Comparison of ENCODE assay signal across 13 cellular contexts in the genomic region with DNA sequence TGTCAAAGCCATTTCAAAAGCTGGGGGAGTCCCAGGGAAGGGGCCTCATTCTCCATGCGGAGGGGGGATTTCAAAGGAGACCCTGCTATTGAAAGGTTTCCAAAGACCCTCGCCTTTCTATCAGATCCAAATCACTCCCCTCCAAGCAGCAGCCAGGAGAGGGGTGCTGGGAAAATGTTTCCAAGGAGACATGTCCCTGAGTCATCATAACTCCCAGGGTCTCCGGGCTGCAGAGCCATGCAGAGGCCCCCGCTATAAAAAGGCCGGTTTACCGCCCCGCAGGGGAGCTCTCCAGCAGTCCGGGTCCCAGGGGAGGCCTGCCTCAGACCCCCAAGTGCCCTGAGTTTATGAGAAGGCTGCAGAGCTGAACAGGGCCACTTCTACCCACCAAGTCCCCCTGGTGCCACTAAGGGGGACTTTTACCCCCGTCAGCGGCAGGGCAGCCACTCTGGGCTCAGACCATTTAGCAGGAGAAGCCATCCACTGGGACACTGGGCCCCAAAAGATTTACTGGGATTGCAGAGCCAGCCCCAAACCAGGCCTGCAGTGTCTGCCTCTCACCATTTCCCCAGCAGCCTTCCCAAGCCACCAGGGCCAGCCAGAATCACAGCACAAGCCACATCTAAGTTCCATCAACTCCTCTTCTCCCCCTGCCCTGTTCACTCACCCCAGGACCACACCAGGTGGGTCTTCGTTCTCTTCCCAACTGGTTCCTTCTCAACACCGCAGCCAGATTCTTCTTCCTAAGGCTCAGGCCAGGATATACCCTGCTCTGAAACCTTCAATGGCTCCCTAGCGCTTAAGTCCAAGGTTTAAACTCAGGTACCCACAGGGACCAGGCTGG.
DNase-seq lines count a peak whose midpoint lies in the region; ATAC-seq, FAIRE-seq and TF ChIP-seq lines count a peak whose summit lies in the region.
"Had no signal": no experiment of that assay in that cellular context is flagged by ENCODE, and none has a peak within 500 bp of the region (broad histone marks: within the 10 kb centered on the region; RNA-seq: fewer than 3 reads in every experiment).

No MANE protein-coding gene starts in this region.

- TF ChIP-seq RAD21 in K562 (CRISPR knock-in tag; conservative IDR thresholded peaks at IDR 0.05 in 1 of 2, IDR thresholded peaks at IDR 0.05 in 1 of 2): no peak

- H3K4me1 ChIP-seq in HUES64 (ENCODE audit: insufficient read depth, low read length) (0 out of 2 replicates have a peak, but pooled peaks cover 11% of the 10 kb centered on the region), K562 (replicated peaks in 1 of 2; ENCODE audit: control insufficient read depth in 2 of 2, insufficient read depth in 2 of 2, low read length in 2 of 2) (peaks cover 24% of the 10 kb centered on the region in 2 experiments; a peak in 4 of 5 replicates), subcutaneous abdominal adipose tissue (ENCODE audit: control insufficient read depth in 5 of 5, insufficient read depth in 5 of 5, low read length in 5 of 5) (peaks cover 2 to 24% (median 17%) of the 10 kb centered on the region in 5 donors)

- H3K27me3 ChIP-seq in HUES64 (ENCODE audit: insufficient read depth, low read length): no peaks in the 10 kb centered on the region
- 0 out of 5 replicates have a peak, but pooled peaks cover 0 to 6% of the 10 kb centered on the region in 2 experiments for H3K27me3 ChIP-seq in K562 (ENCODE audit: control insufficient read depth in 2 of 2, insufficient read depth in 2 of 2, low read length in 2 of 2)
- H3K27me3 ChIP-seq in subcutaneous abdominal adipose tissue (ENCODE audit: control insufficient read depth in 5 of 5, insufficient read depth in 4 of 5, low read length in 5 of 5): no peaks in the 10 kb centered on the region

- H3K36me3 ChIP-seq in HUES64 (ENCODE audit: insufficient read depth, low read length): peaks cover 19% of the 10 kb centered on the region; the same call in 1 of the 2 replicates
- H3K36me3 ChIP-seq in K562 (ENCODE audit: control insufficient read depth, insufficient read depth, low read length): no peaks in the 10 kb centered on the region
- peaks cover 4 to 10% (median 6%) of the 10 kb centered on the region in 5 donors for H3K36me3 ChIP-seq in subcutaneous abdominal adipose tissue (ENCODE audit: control insufficient read depth in 5 of 5, insufficient read depth in 5 of 5, low read length in 5 of 5)

- intact Hi-C loops in K562 (cut with micrococcal nuclease): no loop called here

- no peak overlapping the region for H3K4me2 ChIP-seq in K562 (ENCODE audit: insufficient read depth, low read length)

- in situ Hi-C loops in K562 (cut with MboI): no loop called here

- peaks cover 6% of the 10 kb centered on the region for H3K9me1 ChIP-seq in K562 (ENCODE audit: control insufficient read depth, insufficient read depth, low read length)

- BruUV-seq in K562 (replicated peaks; lab: Mats Ljungman, UMichigan): no TSS peak

- no peak for TF ChIP-seq CTCF in K562 (IDR thresholded peaks at IDR 0.05 in 2 of 3, conservative IDR thresholded peaks at IDR 0.05 in 1 of 3; ENCODE audit: insufficient read depth in 2 of 3, low read depth in 1 of 3, low read length in 3 of 3)

- ATAC-seq in K562: no peak
- ATAC-seq in GM19328 (IDR thresholded peaks at IDR 0.05; ENCODE audit: unreplicated experiment): no peak
- ATAC-seq: stimulated activated naive CD8-positive, alpha-beta T cell treated with anti-CD3 and anti-CD28 coated beads, Interleukin-15, Interleukin-2, amounts not matched to agents 100 U/mL and 50 U/mL, for 24 hours had no signal

- TF ChIP-seq EP300 in K562 (IDR thresholded peaks at IDR 0.05; ENCODE audit: low read length): no peak

- POLR2A ChIA-PET in K562 (lab: Yijun Ruan, JAX): interaction anchor here (0.7 kb wide), 1 partner anchor 211 kb away, joined by 3 read pairs; no protein-coding TSS in a partner anchor

- H3K79me2 ChIP-seq in K562 (ENCODE audit: control insufficient read depth, insufficient read depth, low read length): no peaks in the 10 kb centered on the region

- peak overlapping the region; percentile 24; the same call in 1 of the 2 replicates for H3K27ac ChIP-seq in HUES64 (ENCODE audit: low read depth, low read length)
- no peak overlapping the region for H3K27ac ChIP-seq in K562 (ENCODE audit: extremely low read depth, low read depth, low read length)
- H3K27ac ChIP-seq in subcutaneous abdominal adipose tissue (ENCODE audit: low read depth, low read length): peak overlapping the region; percentile 41

- no peak for TF ChIP-seq POLR2A in K562 (conservative IDR thresholded peaks at IDR 0.05)

- WGBS in HUES64: 73% methylated on average over 12 of the region's 13 CpGs
- 62% methylated on average over 12 of the region's 13 CpGs for WGBS in K562 (ENCODE audit: insufficient coverage, low coverage, missing lambda C conversion rate)

- no peak overlapping the region for H3K9ac ChIP-seq in HUES64 (ENCODE audit: low read depth, low read length)
- peak overlapping the region in 1 of 2 experiments; percentile 36; a peak in 1 of 4 replicates for H3K9ac ChIP-seq in K562 (ENCODE audit: insufficient read depth in 1 of 2, low read depth in 2 of 2, low read length in 2 of 2)
- H3K9ac ChIP-seq in subcutaneous abdominal adipose tissue (ENCODE audit: low read length in 5 of 5): peak overlapping the region in 1 of 5 donors; percentile 2

- H4K20me1 ChIP-seq in K562 (replicated peaks; ENCODE audit: control insufficient read depth, insufficient read depth, low read length): no peaks in the 10 kb centered on the region

- H3K4me3 ChIP-seq in HUES64 (ENCODE audit: low read length) (no peak overlapping the region), K562 (no peak overlapping the region), subcutaneous abdominal adipose tissue (ENCODE audit: low read depth in 1 of 5, low read length in 5 of 5) (no peak overlapping the region)

- CTCF ChIA-PET in K562 (lab: Yijun Ruan, JAX; ENCODE audit: low intra/inter-chr PET ratio): no interaction called here

- peak overlapping the region; percentile 94; the same call in 1 of the 2 replicates for H2AFZ ChIP-seq in K562 (ENCODE audit: low read depth, low read length)

- FAIRE-seq in K562 (lab: Jason Lieb, UNC): no peak
- FAIRE-seq: H54, keratinocyte had no signal

- no peak for DNase-seq in K562 (ENCODE audit: extremely low read depth in 1 of 4, low spot score in 3 of 4)
- peak; percentile 85 for DNase-seq in mesenteric fat pad (ENCODE audit: low spot score)
- DNase-seq in DMS114 treated with DMSO at 0.1 percent for 48 hours (lab: John Stamatoyannopoulos, UW; ENCODE audit: unreplicated experiment): no peak
- DNase-seq in NCI-H1694 treated with DMSO at 0.1 percent for 48 hours (lab: John Stamatoyannopoulos, UW): no peak
- DNase-seq: activated naive CD8-positive, alpha-beta T cell treated with anti-CD3 and anti-CD28 coated beads, Interleukin-2, amount 10 ng/mL, durations not matched to agents 7 days and 5 days; CD4-positive, alpha-beta memory T cell; GF-D8; stimulated activated naive CD8-positive, alpha-beta T cell treated with anti-CD3 and anti-CD28 coated beads, Interleukin-15, Interleukin-2, amounts not matched to agents 100 U/mL and 50 U/mL, for 24 hours had no signal

- no peaks in the 10 kb centered on the region for H3K9me3 ChIP-seq in HUES64 (ENCODE audit: insufficient read depth, low read depth, low read length)
- H3K9me3 ChIP-seq in K562 (replicated peaks; ENCODE audit: control insufficient read depth, insufficient read depth, low read depth, low read length): no peaks in the 10 kb centered on the region
- H3K9me3 ChIP-seq in subcutaneous abdominal adipose tissue (ENCODE audit: control insufficient read depth in 5 of 5, low read length in 5 of 5): no peaks in the 10 kb centered on the region

TF ChIP-seq in K562, 482 proteins besides CTCF, POLR2A, EP300 and RAD21 (continues in another document):
- TF ChIP-seq CCNT2 (IDR thresholded peaks at IDR 0.05; ENCODE audit: borderline replicate concordance, extremely low read depth, insufficient read length, low read depth, low read length) (no peak), MEF2D (tag; conservative IDR thresholded peaks at IDR 0.05; ENCODE audit: low read depth) (no peak), SRSF3 (IDR thresholded peaks at IDR 0.05; ENCODE audit: insufficient read depth, low read length) (no peak), U2AF1 (optimal IDR thresholded peaks at IDR 0.05; ENCODE audit: low read depth, low read length) (no peak), NR1H2 (CRISPR knock-in tag; IDR thresholded peaks at IDR 0.05) (no peak), CBX8 (IDR thresholded peaks at IDR 0.05; ENCODE audit: borderline replicate concordance, extremely low read depth, low read depth, low read length, poor library complexity, severe bottlenecking) (no peak), STAT5A (IDR thresholded peaks at IDR 0.05; ENCODE audit: borderline replicate concordance, low read length) (no peak), COPS2 (conservative IDR thresholded peaks at IDR 0.05) (no peak), ZNF778 (CRISPR knock-in tag; IDR thresholded peaks at IDR 0.05) (no peak)
- TF ChIP-seq, protein P1, sequence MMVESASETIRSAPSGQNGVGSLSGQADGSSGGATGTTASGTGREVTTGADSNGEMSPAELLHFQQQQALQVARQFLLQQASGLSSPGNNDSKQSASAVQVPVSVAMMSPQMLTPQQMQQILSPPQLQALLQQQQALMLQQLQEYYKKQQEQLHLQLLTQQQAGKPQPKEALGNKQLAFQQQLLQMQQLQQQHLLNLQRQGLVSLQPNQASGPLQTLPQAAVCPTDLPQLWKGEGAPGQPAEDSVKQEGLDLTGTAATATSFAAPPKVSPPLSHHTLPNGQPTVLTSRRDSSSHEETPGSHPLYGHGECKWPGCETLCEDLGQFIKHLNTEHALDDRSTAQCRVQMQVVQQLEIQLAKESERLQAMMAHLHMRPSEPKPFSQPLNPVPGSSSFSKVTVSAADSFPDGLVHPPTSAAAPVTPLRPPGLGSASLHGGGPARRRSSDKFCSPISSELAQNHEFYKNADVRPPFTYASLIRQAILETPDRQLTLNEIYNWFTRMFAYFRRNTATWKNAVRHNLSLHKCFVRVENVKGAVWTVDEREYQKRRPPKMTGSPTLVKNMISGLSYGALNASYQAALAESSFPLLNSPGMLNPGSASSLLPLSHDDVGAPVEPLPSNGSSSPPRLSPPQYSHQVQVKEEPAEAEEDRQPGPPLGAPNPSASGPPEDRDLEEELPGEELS (CRISPR knock-in tag; IDR thresholded peaks at IDR 0.05; ENCODE audit: borderline replicate concordance): no peak
